Comparison of ENCODE assay signal across 8 cellular contexts in the genomic region with DNA sequence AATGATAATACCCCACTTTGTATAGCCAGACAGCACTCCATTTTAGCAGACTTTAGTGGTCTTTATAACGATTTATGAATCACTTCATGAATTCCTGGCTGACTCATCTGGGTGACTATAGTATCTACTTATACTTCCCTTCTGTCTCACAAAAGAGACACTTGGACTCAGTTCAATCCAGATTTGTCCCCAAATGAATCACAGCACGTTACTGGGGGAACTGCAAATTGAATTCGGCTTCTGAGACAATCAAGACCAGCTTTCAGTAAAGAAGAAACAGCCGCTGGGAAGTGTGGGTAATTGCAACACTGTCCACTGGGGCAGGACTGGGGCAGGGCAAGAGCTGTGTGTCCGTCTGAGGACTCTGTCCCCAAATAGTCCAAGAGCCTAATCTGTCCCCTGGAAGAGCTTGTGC.
DNase-seq lines count a peak whose midpoint lies in the region; ATAC-seq and TF ChIP-seq lines count a peak whose summit lies in the region.

No MANE protein-coding gene starts in this region.

- no peaks in the 10 kb centered on the region for H4K20me1 ChIP-seq in SK-N-SH (ENCODE audit: insufficient read depth)

- CTCF ChIA-PET in SK-N-SH (lab: Yijun Ruan, JAX): interaction anchor here (1.0 to 1.5 kb wide), 2 partner anchors 14 to 17 kb away, joined by 4 read pairs; no protein-coding TSS in a partner anchor

- no peaks in the 10 kb centered on the region for H3K36me3 ChIP-seq in SK-N-SH (replicated peaks in 1 of 2; ENCODE audit: control insufficient read depth in 1 of 2, insufficient read depth in 2 of 2, low read length in 1 of 2)

- H3K4me2 ChIP-seq in SK-N-SH: peak overlapping the region; percentile 56

- peak; percentile 87 for ATAC-seq in foreskin keratinocyte
- ATAC-seq in sciatic nerve: peak; percentile 94
- no peak for ATAC-seq in GM18517 (IDR thresholded peaks at IDR 0.05; ENCODE audit: unreplicated experiment)
- no peak for ATAC-seq in HG03196 (IDR thresholded peaks at IDR 0.05; ENCODE audit: unreplicated experiment)

- H3K4me3 ChIP-seq in SK-N-SH (ENCODE audit: low read depth in 2 of 2, low read length in 1 of 2): no peak overlapping the region

- DNase-seq in GM04503 (ENCODE audit: low read depth) (peak; percentile 86), SK-N-SH (peak; percentile 35), foreskin keratinocyte (peak; percentile 59 to 75), sciatic nerve (ENCODE audit: low spot score) (no peak), NCI-H1694 treated with DMSO at 0.1 percent for 48 hours (lab: John Stamatoyannopoulos, UW) (no peak), retina (no peak)

- H3K4me1 ChIP-seq in SK-N-SH (ENCODE audit: control insufficient read depth in 1 of 2, insufficient read depth in 2 of 2, low read depth in 1 of 2, low read length in 1 of 2) (peaks cover 7 to 33% of the 10 kb centered on the region in 2 experiments), foreskin keratinocyte (peaks cover 11% of the 10 kb centered on the region)

- intact Hi-C loops in sciatic nerve (cut with DNase I): no loop called here

- H3K27me3 ChIP-seq in SK-N-SH (ENCODE audit: insufficient read depth) (no peaks in the 10 kb centered on the region), foreskin keratinocyte (no peaks in the 10 kb centered on the region)

- H3K9me3 ChIP-seq in SK-N-SH: no peaks in the 10 kb centered on the region

- POLR2A ChIA-PET in SK-N-SH (lab: Yijun Ruan, JAX): no interaction called here

- 3% methylated on average over 5 of the region's 5 CpGs for WGBS in SK-N-SH (ENCODE audit: low lambda C conversion rate)

- TF ChIP-seq CTCF in SK-N-SH (IDR thresholded peaks at IDR 0.05): peak; percentile 45
- no peak for TF ChIP-seq CTCF in foreskin keratinocyte (conservative IDR thresholded peaks at IDR 0.05)

- H2AFZ ChIP-seq in SK-N-SH (ENCODE audit: low read depth): peak overlapping the region; percentile 32; the same call in 1 of the 2 replicates

- peak overlapping the region; percentile 72 to 96; a peak in 3 of 4 replicates for H3K27ac ChIP-seq in SK-N-SH (ENCODE audit: low read depth in 2 of 2, low read length in 1 of 2)
- H3K27ac ChIP-seq in foreskin keratinocyte: peak overlapping the region; percentile 42

- TF ChIP-seq RAD21 in SK-N-SH (IDR thresholded peaks at IDR 0.05; ENCODE audit: low read length): no peak

- no peaks in the 10 kb centered on the region for H3K79me2 ChIP-seq in SK-N-SH (ENCODE audit: insufficient read depth)

- peak overlapping the region; percentile 69; the same call in 1 of the 2 replicates for H3K9ac ChIP-seq in SK-N-SH

- peak; percentile 69 to 97 for TF ChIP-seq EP300 in SK-N-SH (IDR thresholded peaks at IDR 0.05; ENCODE audit: borderline replicate concordance in 1 of 2, low read depth in 1 of 2, low read length in 1 of 2)

- no peaks in the 10 kb centered on the region for H3K9me2 ChIP-seq in SK-N-SH

- H3F3A ChIP-seq in SK-N-SH (replicated peaks; ENCODE audit: insufficient read depth): peaks cover 42% of the 10 kb centered on the region

TF ChIP-seq in SK-N-SH, 30 proteins besides CTCF, POLR2A, EP300 and RAD21 (continues in another document):
- no peak for TF ChIP-seq GATA2 (CRISPR knock-in tag; IDR thresholded peaks at IDR 0.05)
- TF ChIP-seq, protein P1, sequence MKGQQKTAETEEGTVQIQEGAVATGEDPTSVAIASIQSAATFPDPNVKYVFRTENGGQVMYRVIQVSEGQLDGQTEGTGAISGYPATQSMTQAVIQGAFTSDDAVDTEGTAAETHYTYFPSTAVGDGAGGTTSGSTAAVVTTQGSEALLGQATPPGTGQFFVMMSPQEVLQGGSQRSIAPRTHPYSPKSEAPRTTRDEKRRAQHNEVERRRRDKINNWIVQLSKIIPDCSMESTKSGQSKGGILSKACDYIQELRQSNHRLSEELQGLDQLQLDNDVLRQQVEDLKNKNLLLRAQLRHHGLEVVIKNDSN (IDR thresholded peaks at IDR 0.05; ENCODE audit: borderline replicate concordance, low read depth): no peak
- TF ChIP-seq TAF1 (IDR thresholded peaks at IDR 0.05; ENCODE audit: borderline replicate concordance, low read depth, low read length): no peak
- peak; percentile 98 for TF ChIP-seq TCF12 (IDR thresholded peaks at IDR 0.05)
- TF ChIP-seq MXI1 (IDR thresholded peaks at IDR 0.05; ENCODE audit: low read depth, low read length): no peak
- TF ChIP-seq ELF1 (IDR thresholded peaks at IDR 0.05): no peak
- TF ChIP-seq RCOR1 (IDR thresholded peaks at IDR 0.05; ENCODE audit: low read length): no peak
- TF ChIP-seq NRF1 (IDR thresholded peaks at IDR 0.05; ENCODE audit: low read depth, low read length): no peak
- TF ChIP-seq, protein P2, sequence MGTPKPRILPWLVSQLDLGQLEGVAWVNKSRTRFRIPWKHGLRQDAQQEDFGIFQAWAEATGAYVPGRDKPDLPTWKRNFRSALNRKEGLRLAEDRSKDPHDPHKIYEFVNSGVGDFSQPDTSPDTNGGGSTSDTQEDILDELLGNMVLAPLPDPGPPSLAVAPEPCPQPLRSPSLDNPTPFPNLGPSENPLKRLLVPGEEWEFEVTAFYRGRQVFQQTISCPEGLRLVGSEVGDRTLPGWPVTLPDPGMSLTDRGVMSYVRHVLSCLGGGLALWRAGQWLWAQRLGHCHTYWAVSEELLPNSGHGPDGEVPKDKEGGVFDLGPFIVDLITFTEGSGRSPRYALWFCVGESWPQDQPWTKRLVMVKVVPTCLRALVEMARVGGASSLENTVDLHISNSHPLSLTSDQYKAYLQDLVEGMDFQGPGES (IDR thresholded peaks at IDR 0.05; ENCODE audit: low read depth, low read length): no peak
- TF ChIP-seq NFIC (IDR thresholded peaks at IDR 0.05; ENCODE audit: borderline replicate concordance): peak; percentile 95
- no peak for TF ChIP-seq EZH2phosphoT487 (IDR thresholded peaks at IDR 0.05; ENCODE audit: borderline replicate concordance, low read depth)
- peak; percentile 91 for TF ChIP-seq TEAD4 (IDR thresholded peaks at IDR 0.05; ENCODE audit: borderline replicate concordance, insufficient read depth)
- TF ChIP-seq YY1 (IDR thresholded peaks at IDR 0.05; ENCODE audit: low read depth): peak; percentile 59; the same call in 1 of the 2 replicates
- TF ChIP-seq, protein P3, sequence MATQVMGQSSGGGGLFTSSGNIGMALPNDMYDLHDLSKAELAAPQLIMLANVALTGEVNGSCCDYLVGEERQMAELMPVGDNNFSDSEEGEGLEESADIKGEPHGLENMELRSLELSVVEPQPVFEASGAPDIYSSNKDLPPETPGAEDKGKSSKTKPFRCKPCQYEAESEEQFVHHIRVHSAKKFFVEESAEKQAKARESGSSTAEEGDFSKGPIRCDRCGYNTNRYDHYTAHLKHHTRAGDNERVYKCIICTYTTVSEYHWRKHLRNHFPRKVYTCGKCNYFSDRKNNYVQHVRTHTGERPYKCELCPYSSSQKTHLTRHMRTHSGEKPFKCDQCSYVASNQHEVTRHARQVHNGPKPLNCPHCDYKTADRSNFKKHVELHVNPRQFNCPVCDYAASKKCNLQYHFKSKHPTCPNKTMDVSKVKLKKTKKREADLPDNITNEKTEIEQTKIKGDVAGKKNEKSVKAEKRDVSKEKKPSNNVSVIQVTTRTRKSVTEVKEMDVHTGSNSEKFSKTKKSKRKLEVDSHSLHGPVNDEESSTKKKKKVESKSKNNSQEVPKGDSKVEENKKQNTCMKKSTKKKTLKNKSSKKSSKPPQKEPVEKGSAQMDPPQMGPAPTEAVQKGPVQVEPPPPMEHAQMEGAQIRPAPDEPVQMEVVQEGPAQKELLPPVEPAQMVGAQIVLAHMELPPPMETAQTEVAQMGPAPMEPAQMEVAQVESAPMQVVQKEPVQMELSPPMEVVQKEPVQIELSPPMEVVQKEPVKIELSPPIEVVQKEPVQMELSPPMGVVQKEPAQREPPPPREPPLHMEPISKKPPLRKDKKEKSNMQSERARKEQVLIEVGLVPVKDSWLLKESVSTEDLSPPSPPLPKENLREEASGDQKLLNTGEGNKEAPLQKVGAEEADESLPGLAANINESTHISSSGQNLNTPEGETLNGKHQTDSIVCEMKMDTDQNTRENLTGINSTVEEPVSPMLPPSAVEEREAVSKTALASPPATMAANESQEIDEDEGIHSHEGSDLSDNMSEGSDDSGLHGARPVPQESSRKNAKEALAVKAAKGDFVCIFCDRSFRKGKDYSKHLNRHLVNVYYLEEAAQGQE (IDR thresholded peaks at IDR 0.05; ENCODE audit: low read depth, low read length): 0 out of 2 replicates have a peak, but pooled peaks have one; percentile 26
- TF ChIP-seq, protein P4, sequence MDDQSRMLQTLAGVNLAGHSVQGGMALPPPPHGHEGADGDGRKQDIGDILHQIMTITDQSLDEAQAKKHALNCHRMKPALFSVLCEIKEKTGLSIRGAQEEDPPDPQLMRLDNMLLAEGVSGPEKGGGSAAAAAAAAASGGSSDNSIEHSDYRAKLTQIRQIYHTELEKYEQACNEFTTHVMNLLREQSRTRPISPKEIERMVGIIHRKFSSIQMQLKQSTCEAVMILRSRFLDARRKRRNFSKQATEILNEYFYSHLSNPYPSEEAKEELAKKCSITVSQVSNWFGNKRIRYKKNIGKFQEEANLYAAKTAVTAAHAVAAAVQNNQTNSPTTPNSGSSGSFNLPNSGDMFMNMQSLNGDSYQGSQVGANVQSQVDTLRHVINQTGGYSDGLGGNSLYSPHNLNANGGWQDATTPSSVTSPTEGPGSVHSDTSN (IDR thresholded peaks at IDR 0.05): peak; percentile 93
- peak; percentile 99 for TF ChIP-seq FOSL2 (IDR thresholded peaks at IDR 0.05; ENCODE audit: borderline replicate concordance, low read depth)
- TF ChIP-seq SMC3 (IDR thresholded peaks at IDR 0.05; ENCODE audit: low read depth, low read length): no peak
- no peak for TF ChIP-seq RFX5 (IDR thresholded peaks at IDR 0.05; ENCODE audit: low read length)
- TF ChIP-seq GABPA (IDR thresholded peaks at IDR 0.05; ENCODE audit: low read depth): no peak
- TF ChIP-seq CHD2 (IDR thresholded peaks at IDR 0.05; ENCODE audit: low read length, partially characterized antibody): no peak
- peak; percentile 83 for TF ChIP-seq MEF2A (IDR thresholded peaks at IDR 0.05; ENCODE audit: borderline replicate concordance, low read depth)
- TF ChIP-seq JUND (IDR thresholded peaks at IDR 0.05): peak; percentile 98
- peak; percentile 83; the same call in 1 of the 2 replicates for TF ChIP-seq POLR2AphosphoS5 (IDR thresholded peaks at IDR 0.05; ENCODE audit: low read depth, low read length)
- peak; percentile 77; the same call in 1 of the 2 replicates for TF ChIP-seq SIN3A (IDR thresholded peaks at IDR 0.05; ENCODE audit: borderline replicate concordance, low read depth, low read length)
- TF ChIP-seq, protein P5, sequence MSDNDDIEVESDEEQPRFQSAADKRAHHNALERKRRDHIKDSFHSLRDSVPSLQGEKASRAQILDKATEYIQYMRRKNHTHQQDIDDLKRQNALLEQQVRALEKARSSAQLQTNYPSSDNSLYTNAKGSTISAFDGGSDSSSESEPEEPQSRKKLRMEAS (IDR thresholded peaks at IDR 0.05; ENCODE audit: low read depth): peak; percentile 54

Comparison
In these comparisons a context has a peak if more than half of its experiments do, and no peak if none do; other contexts are left out.
1. DNase-seq: peak in GM04503 (single experiment), SK-N-SH (single experiment) and foreskin keratinocyte (2 of 2); none in sciatic nerve (single experiment), NCI-H1694 treated with DMSO at 0.1 percent for 48 hours (single experiment) and retina (single experiment).
2. ATAC-seq: peak in foreskin keratinocyte (single experiment) and sciatic nerve (single experiment); none in GM18517 (single experiment) and HG03196 (single experiment).